ENCODE assay signal across 17 cellular contexts in genomic region chr17:45279898-45280297, GRCh38. TPM values are rescaled to one million over a fixed set of nuclear protein-coding genes. Genes with fewer than 3 reads are reported as not detected.
DNase-seq lines count a peak whose midpoint lies in the region; ATAC-seq and TF ChIP-seq lines count a peak whose summit lies in the region.
"Had no signal": no experiment of that assay in that cellular context is flagged by ENCODE, and none has a peak within 500 bp of the region (broad histone marks: within the 10 kb centered on the region; RNA-seq: fewer than 3 reads in every experiment).

No MANE protein-coding gene starts in this region.

- WGBS in heart left ventricle, 4 donors, result 46 to 58% (median 54%) methylated on average over 3 of the region's 3 CpGs
- WGBS in psoas muscle, 3 donors, result 24 to 33% (median 31%) methylated on average over 3 of the region's 3 CpGs

- H3K79me2 ChIP-seq in HCT116 (ENCODE audit: insufficient read depth, low read length), result peaks cover 18% of the 10 kb centered on the region

- no peak overlapping the region for H3K4me3 ChIP-seq in HCT116 (replicated peaks in 1 of 2; ENCODE audit: low read depth in 1 of 2, low read length in 2 of 2)
- no peak overlapping the region for H3K4me3 ChIP-seq in heart left ventricle
- no peak overlapping the region for H3K4me3 ChIP-seq in psoas muscle
- H3K4me3 ChIP-seq in MG63, result no peak overlapping the region
- H3K4me3 ChIP-seq: skin epidermis, testis had no signal

- H3K27me3 ChIP-seq in HCT116 (ENCODE audit: insufficient read depth, low read length), result no peaks in the 10 kb centered on the region
- H3K27me3 ChIP-seq in heart left ventricle, result no peaks in the 10 kb centered on the region
- no peaks in the 10 kb centered on the region for H3K27me3 ChIP-seq in psoas muscle (ENCODE audit: insufficient read depth in 3 of 3, low read length in 2 of 3)
- H3K27me3 ChIP-seq in MG63, result no peaks in the 10 kb centered on the region
- H3K27me3 ChIP-seq: testis had no signal

- H3K9ac ChIP-seq in HCT116 (ENCODE audit: low read length), result no peak overlapping the region

- H3K4me1 ChIP-seq in HCT116 (ENCODE audit: control insufficient read depth in 1 of 2, insufficient read depth in 2 of 2, low read length in 2 of 2) (peaks cover 17 to 44% of the 10 kb centered on the region in 2 experiments), heart left ventricle (peaks cover 0 to 68% (median 46%) of the 10 kb centered on the region in 12 donors), psoas muscle (peaks cover 76% of the 10 kb centered on the region)

- no peak for ATAC-seq in HCT116
- peak; percentile 39 to 62 (median 44) for ATAC-seq in heart left ventricle
- ATAC-seq in psoas muscle, result peak in 2 of 4 donors; percentile 19 to 22
- no peak for ATAC-seq in GM18873 (IDR thresholded peaks at IDR 0.05; ENCODE audit: low FRiP score, unreplicated experiment)

- POLR2A ChIA-PET in HCT116 (lab: Charles Lee), result no interaction called here

- no peaks in the 10 kb centered on the region; the same call in 1 of the 2 replicates for H4K20me1 ChIP-seq in HCT116 (ENCODE audit: insufficient read depth)

- no peak for TF ChIP-seq RAD21 in HCT116 (IDR thresholded peaks at IDR 0.05; ENCODE audit: low read depth)

- BruUV-seq in HCT116 (replicated peaks; lab: Mats Ljungman, UMichigan), result no TSS peak

- no peak for TF ChIP-seq CTCF in HCT116 (IDR thresholded peaks at IDR 0.05 in 2 of 3, conservative IDR thresholded peaks at IDR 0.05 in 1 of 3; ENCODE audit: borderline replicate concordance in 1 of 3, insufficient read depth in 1 of 3, low read depth in 2 of 3, low read length in 2 of 3)
- TF ChIP-seq CTCF in heart left ventricle (IDR thresholded peaks at IDR 0.05), result no peak
- no peak for TF ChIP-seq CTCF in psoas muscle (IDR thresholded peaks at IDR 0.05)

- TF ChIP-seq POLR2A in HCT116 (IDR thresholded peaks at IDR 0.05; ENCODE audit: borderline replicate concordance, extremely low read depth, insufficient read depth, insufficient read length), result no peak
- TF ChIP-seq POLR2A in heart left ventricle (IDR thresholded peaks at IDR 0.05), result no peak

- DNase-seq in HCT116 (ENCODE audit: low read depth, low spot score), result no peak
- peak; percentile 74 to 92 for DNase-seq in NCI-H524 (lab: John Stamatoyannopoulos, UW)
- peak in 2 of 5 donors; percentile 73 to 79 for DNase-seq in heart left ventricle
- peak in 1 of 2 donors; percentile 55 for DNase-seq in psoas muscle
- no peak for DNase-seq in NCI-H446 (lab: John Stamatoyannopoulos, UW)
- no peak for DNase-seq in MG63
- DNase-seq: activated CD4-positive, alpha-beta T cell treated with anti-CD3 and anti-CD28 coated beads, Interleukin-2, amount 50 U/mL, for 1 hour; activated naive CD8-positive, alpha-beta T cell treated with anti-CD3 and anti-CD28 coated beads, Interleukin-2, amount 10 ng/mL, durations not matched to agents 7 days and 5 days; activated T-cell treated with anti-CD3 and anti-CD28 coated beads, Interleukin-2, amount 50 U/mL, for 1 hour; left cardiac atrium; NCI-H1092; stimulated activated CD4-positive, alpha-beta T cell treated with anti-CD3 and anti-CD28 coated beads, Interleukin-4, amount 100 ng/mL, for 24 hours; testis had no signal

- RAD21 ChIA-PET in HCT116 (lab: Charles Lee; ENCODE audit: low non-redundant PET in 1 of 2, low total read pairs in 2 of 2, uncharacterized antibody in 2 of 2, unreplicated experiment in 2 of 2), result no interaction called here

- CTCF ChIA-PET in HCT116 (lab: Charles Lee), result interaction anchor here (1.0 kb wide), 1 partner anchor 61 kb away, joined by 3 read pairs; no protein-coding TSS in a partner anchor

- no peaks in the 10 kb centered on the region for H3K9me2 ChIP-seq in HCT116 (ENCODE audit: insufficient read depth)

- H3K4me2 ChIP-seq in HCT116 (ENCODE audit: low read length), result peak overlapping the region; percentile 37; the same call in 1 of the 2 replicates

- no peak overlapping the region for H2AFZ ChIP-seq in HCT116 (ENCODE audit: low read depth, low read length, poor library complexity, severe bottlenecking)

- intact Hi-C loops in HCT116 (cut with micrococcal nuclease) (no loop called here), heart left ventricle (cut with DNase I) (loop anchor here in 7 of 10 donors (2.0 to 5.0 kb wide), 6 partner anchors 32 to 105 kb away; partner anchors contain the start of genes MAP3K14 (in 5 of the 7) and FMNL1 (in 1 of the 7)), psoas muscle (cut with DNase I) (loop anchor here (1.0 to 5.0 kb wide), 3 partner anchors 36 to 107 kb away; partner anchors contain the start of gene MAP3K14 (in 1 of the 2))

- H3K9me3 ChIP-seq in HCT116 (ENCODE audit: control insufficient read depth in 1 of 2, insufficient read depth in 1 of 2, low read depth in 1 of 2, low read length in 2 of 2) (no peaks in the 10 kb centered on the region), heart left ventricle (no peaks in the 10 kb centered on the region), psoas muscle (no peaks in the 10 kb centered on the region), MG63 (no peaks in the 10 kb centered on the region)
- H3K9me3 ChIP-seq: testis had no signal

- peaks cover 18 to 37% of the 10 kb centered on the region in 2 experiments for H3K36me3 ChIP-seq in HCT116 (ENCODE audit: control insufficient read depth in 1 of 2, insufficient read depth in 2 of 2, low read length in 2 of 2)
- H3K36me3 ChIP-seq in heart left ventricle, result peaks cover 0 to 54% (median 37%) of the 10 kb centered on the region in 9 donors
- H3K36me3 ChIP-seq in psoas muscle (ENCODE audit: insufficient read depth in 1 of 2, low read depth in 1 of 2), result peaks cover 0 to 53% of the 10 kb centered on the region in 2 donors
- peaks cover 72% of the 10 kb centered on the region for H3K36me3 ChIP-seq in MG63

- H3K27ac ChIP-seq in HCT116 (ENCODE audit: low read depth, low read length) (peak overlapping the region; percentile 38; the same call in 1 of the 2 replicates), heart left ventricle (peak overlapping the region in 10 of 12 donors; percentile 8 to 89 (median 54)), psoas muscle (peak overlapping the region; percentile 50)
- H3K27ac ChIP-seq: skin epidermis, testis had no signal

TF ChIP-seq in HCT116, 20 proteins besides CTCF, POLR2A, EP300 and RAD21:
- no peak for TF ChIP-seq ELF1 (IDR thresholded peaks at IDR 0.05; ENCODE audit: borderline replicate concordance, low read depth)
- TF ChIP-seq CBX3 (IDR thresholded peaks at IDR 0.05; ENCODE audit: low read depth), result no peak
- TF ChIP-seq SP1 (IDR thresholded peaks at IDR 0.05; ENCODE audit: low read depth), result no peak
- no peak for TF ChIP-seq ZFX (IDR thresholded peaks at IDR 0.05)

RNA-seq across cellular contexts. Expression of gene SPATA32, which starts 18.0 kb away (rescaled TPM):
- total RNA-seq in HCT116 (2021; ENCODE audit: unreplicated experiment) (0.15 TPM), heart left ventricle (not detected), psoas muscle (under 1 TPM in 1 of 4 donors, not detected in 3; 0.11 TPM)
- 0.05 and 0.16 TPM in 2 replicates for polyA plus RNA-seq in HCT116 (2012)
- polyA plus RNA-seq in heart left ventricle (not detected), psoas muscle (not detected)
- total RNA-seq in MG63 (2014; rRNA removed; shearing (Covaris generic); ENCODE audit: low replicate concordance), result not detected in 2 replicates
- total RNA-seq: frontal cortex, left cardiac atrium, osteocyte had no signal

RNA-seq across cellular contexts. Expression of gene MAP3K14, which starts 36.9 kb away (rescaled TPM):
- total RNA-seq in HCT116 (2021; ENCODE audit: unreplicated experiment) (16.4 TPM), heart left ventricle (10 to 100 TPM in 8 of 9 donors, 1 to 10 TPM in 1; 9.9 to 21.9 (median 12.7) TPM), psoas muscle (10 to 100 TPM; 21.8 to 53.5 (median 30.1) TPM)
- polyA plus RNA-seq in HCT116 (2012), result 5.8 and 6.6 TPM in 2 replicates
- polyA plus RNA-seq in heart left ventricle (10 to 100 TPM in 1 of 2 donors, 1 to 10 TPM in 1; 9.0 to 11.2 TPM), psoas muscle (10 to 100 TPM; 12.4 to 28.1 (median 24.6) TPM)
- 13.4 and 18.7 TPM in 2 replicates for total RNA-seq in MG63 (2014; rRNA removed; shearing (Covaris generic); ENCODE audit: low replicate concordance)

RNA-seq across cellular contexts. Expression of gene FMNL1, which starts 58.2 kb away (rescaled TPM):
- total RNA-seq in HCT116 (2021; ENCODE audit: unreplicated experiment) (8.2 TPM), heart left ventricle (10 to 100 TPM in 5 of 9 donors, 1 to 10 TPM in 4; 6.4 to 52.8 (median 10.3) TPM), psoas muscle (1 to 10 TPM; 5.4 to 6.5 (median 6.0) TPM)
- polyA plus RNA-seq in HCT116 (2012), result 8.6 and 8.9 TPM in 2 replicates
- polyA plus RNA-seq in heart left ventricle (1 to 10 TPM; 5.4 to 7.8 TPM), psoas muscle (1 to 10 TPM; 1.8 to 2.4 (median 2.3) TPM)
- total RNA-seq in MG63 (2014; rRNA removed; shearing (Covaris generic); ENCODE audit: low replicate concordance), result 4.3 and 9.0 TPM in 2 replicates

Comparison
In these comparisons a context has a peak if more than half of its experiments do, and no peak if none do; other contexts are left out.
1. ATAC-seq: peak in heart left ventricle (4 of 4); none in HCT116 (single experiment) and GM18873 (single experiment).
2. DNase-seq: peak in NCI-H524 (2 of 2); none in HCT116 (single experiment), NCI-H446 (0 of 2) and MG63 (single experiment).
3. Peak in every context shown above with its lines, with median percentiles within 50 percentile points of each other: H3K27ac ChIP-seq.